In the genomic region with DNA sequence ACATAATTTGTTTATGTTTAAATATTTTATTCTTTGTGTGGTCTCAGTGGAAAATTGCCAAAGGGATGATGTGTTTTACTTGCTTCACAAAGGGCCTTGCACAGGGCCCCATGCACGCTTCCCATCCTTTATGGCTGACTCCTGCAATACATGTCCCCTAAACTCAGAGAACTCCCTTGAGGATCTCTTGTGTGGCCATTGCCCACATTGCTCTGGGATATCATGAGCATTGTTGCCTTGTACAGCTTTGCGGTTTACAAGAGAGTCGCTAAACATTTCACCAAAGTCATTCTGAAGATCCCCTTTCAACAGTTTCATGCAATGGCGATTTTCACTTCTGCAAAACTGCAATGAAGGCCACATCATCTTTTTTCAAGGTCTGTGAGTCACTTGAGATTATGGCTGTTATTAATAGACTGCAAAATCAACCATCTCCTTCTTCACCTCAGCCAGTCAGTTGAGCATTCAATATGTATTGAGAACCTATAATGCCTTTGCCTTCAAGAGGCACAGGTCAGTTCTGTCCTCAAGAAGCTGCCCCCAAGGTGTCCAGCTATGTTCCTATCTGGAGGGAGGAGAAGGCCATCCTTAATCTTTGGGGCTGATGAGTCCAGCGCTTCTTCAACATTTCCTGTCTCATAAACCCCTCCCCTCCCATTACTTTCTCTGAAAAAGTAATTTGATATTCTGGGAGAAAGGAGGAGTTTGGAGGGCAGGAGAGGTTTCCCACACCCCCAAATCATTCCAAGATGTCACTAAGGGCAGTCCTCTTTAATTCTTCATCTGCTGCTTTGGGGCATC, we compare ENCODE assay signal across 1 cellular context.
A peak's percentile ranks its signal among the peaks of the same experiment; 100 is the strongest.
TF ChIP-seq lines count a peak whose summit lies in the region.

No MANE protein-coding gene starts in this region.

TF ChIP-seq in K562, 482 proteins besides CTCF, POLR2A, EP300 and RAD21 (continued from another document and continues in another):
- TF ChIP-seq THAP7 (CRISPR knock-in tag; IDR thresholded peaks at IDR 0.05) (no peak), RBM15 (IDR thresholded peaks at IDR 0.05; ENCODE audit: insufficient read depth, low read length) (no peak), FOXK2 (conservative IDR thresholded peaks at IDR 0.05 in 1 of 2, IDR thresholded peaks at IDR 0.05 in 1 of 2; ENCODE audit: low read depth in 2 of 2) (no peak), NR1H2 (CRISPR knock-in tag; IDR thresholded peaks at IDR 0.05) (no peak), NFE2 (IDR thresholded peaks at IDR 0.05; ENCODE audit: low read depth) (peak; percentile 67), NR2F6 (CRISPR knock-in tag; IDR thresholded peaks at IDR 0.05) (no peak), GTF2F1 (IDR thresholded peaks at IDR 0.05; ENCODE audit: low read depth, low read length) (no peak), HNRNPLL (IDR thresholded peaks at IDR 0.05; ENCODE audit: low read depth, low read length, poor library complexity, severe bottlenecking) (no peak), TEAD4 (IDR thresholded peaks at IDR 0.05; ENCODE audit: low read length) (peak; percentile 34; the same call in 1 of the 2 replicates), TEAD4 (CRISPR knock-in tag; IDR thresholded peaks at IDR 0.05; ENCODE audit: borderline replicate concordance) (no peak), ZNF140 (CRISPR knock-in tag; IDR thresholded peaks at IDR 0.05) (no peak), MTA1 (IDR thresholded peaks at IDR 0.05; ENCODE audit: borderline replicate concordance) (no peak), C11orf30 (IDR thresholded peaks at IDR 0.05; ENCODE audit: low read depth) (no peak), TEAD2 (tag; IDR thresholded peaks at IDR 0.05) (no peak), BRF1 (IDR thresholded peaks at IDR 0.05; ENCODE audit: borderline replicate concordance, extremely low read depth, insufficient read length) (no peak), TAF7 (tag; IDR thresholded peaks at IDR 0.05) (peak; percentile 26; the same call in 1 of the 2 replicates), GATAD2A (IDR thresholded peaks at IDR 0.05) (no peak), NR4A1 (CRISPR knock-in tag; IDR thresholded peaks at IDR 0.05) (no peak), NR4A1 (tag; IDR thresholded peaks at IDR 0.05) (no peak), ARNT (IDR thresholded peaks at IDR 0.05) (no peak), MEF2D (tag; conservative IDR thresholded peaks at IDR 0.05; ENCODE audit: low read depth) (peak; percentile 78), IFI16 (CRISPR knock-in tag; IDR thresholded peaks at IDR 0.05) (no peak), UBTF (IDR thresholded peaks at IDR 0.05; ENCODE audit: borderline replicate concordance in 1 of 2, low read depth in 2 of 2, low read length in 2 of 2) (no peak), PHF20 (IDR thresholded peaks at IDR 0.05; ENCODE audit: partially characterized antibody) (no peak), SRSF7 (optimal IDR thresholded peaks at IDR 0.05; ENCODE audit: low read depth, low read length) (no peak), ZKSCAN1 (IDR thresholded peaks at IDR 0.05; ENCODE audit: low read depth, low read length) (no peak), RFX5 (IDR thresholded peaks at IDR 0.05; ENCODE audit: low read depth, low read length) (no peak), MCM2 (IDR thresholded peaks at IDR 0.05; ENCODE audit: low read depth) (no peak), GTF2A2 (tag; IDR thresholded peaks at IDR 0.05) (no peak), HLTF (IDR thresholded peaks at IDR 0.05) (no peak), U2AF2 (optimal IDR thresholded peaks at IDR 0.05; ENCODE audit: low read depth, low read length) (no peak), SMARCE1 (IDR thresholded peaks at IDR 0.05) (peak; percentile 58), NFIC (IDR thresholded peaks at IDR 0.05) (no peak), ZNF239 (CRISPR knock-in tag; IDR thresholded peaks at IDR 0.05) (no peak), ETV1 (tag; conservative IDR thresholded peaks at IDR 0.05; ENCODE audit: low read depth) (no peak), ZBTB40 (IDR thresholded peaks at IDR 0.05) (no peak), ZBTB40 (CRISPR knock-in tag; IDR thresholded peaks at IDR 0.05) (no peak), NEUROD1 (IDR thresholded peaks at IDR 0.05; ENCODE audit: borderline replicate concordance, low read depth, low read length, partially characterized antibody) (no peak), ELF1 (tag; IDR thresholded peaks at IDR 0.05) (no peak), XRCC3 (IDR thresholded peaks at IDR 0.05) (no peak), MBD2 (IDR thresholded peaks at IDR 0.05; ENCODE audit: borderline replicate concordance, low read depth) (no peak), GABPB1 (CRISPR knock-in tag; IDR thresholded peaks at IDR 0.05) (peak; percentile 30; the same call in 1 of the 2 replicates), SRSF1 (IDR thresholded peaks at IDR 0.05; ENCODE audit: low read depth, low read length) (no peak), GATAD2B (IDR thresholded peaks at IDR 0.05; ENCODE audit: borderline replicate concordance) (no peak), HEY1 (CRISPR knock-in tag; IDR thresholded peaks at IDR 0.05; ENCODE audit: borderline replicate concordance) (no peak), MYNN (IDR thresholded peaks at IDR 0.05) (no peak), MYNN (CRISPR knock-in tag; IDR thresholded peaks at IDR 0.05) (no peak)
- TF ChIP-seq, protein P1, sequence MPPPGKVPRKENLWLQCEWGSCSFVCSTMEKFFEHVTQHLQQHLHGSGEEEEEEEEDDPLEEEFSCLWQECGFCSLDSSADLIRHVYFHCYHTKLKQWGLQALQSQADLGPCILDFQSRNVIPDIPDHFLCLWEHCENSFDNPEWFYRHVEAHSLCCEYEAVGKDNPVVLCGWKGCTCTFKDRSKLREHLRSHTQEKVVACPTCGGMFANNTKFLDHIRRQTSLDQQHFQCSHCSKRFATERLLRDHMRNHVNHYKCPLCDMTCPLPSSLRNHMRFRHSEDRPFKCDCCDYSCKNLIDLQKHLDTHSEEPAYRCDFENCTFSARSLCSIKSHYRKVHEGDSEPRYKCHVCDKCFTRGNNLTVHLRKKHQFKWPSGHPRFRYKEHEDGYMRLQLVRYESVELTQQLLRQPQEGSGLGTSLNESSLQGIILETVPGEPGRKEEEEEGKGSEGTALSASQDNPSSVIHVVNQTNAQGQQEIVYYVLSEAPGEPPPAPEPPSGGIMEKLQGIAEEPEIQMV (tag; conservative IDR thresholded peaks at IDR 0.05; ENCODE audit: low read depth): 0 out of 2 replicates have a peak, but pooled peaks have one; percentile 2
- TF ChIP-seq, protein P2, sequence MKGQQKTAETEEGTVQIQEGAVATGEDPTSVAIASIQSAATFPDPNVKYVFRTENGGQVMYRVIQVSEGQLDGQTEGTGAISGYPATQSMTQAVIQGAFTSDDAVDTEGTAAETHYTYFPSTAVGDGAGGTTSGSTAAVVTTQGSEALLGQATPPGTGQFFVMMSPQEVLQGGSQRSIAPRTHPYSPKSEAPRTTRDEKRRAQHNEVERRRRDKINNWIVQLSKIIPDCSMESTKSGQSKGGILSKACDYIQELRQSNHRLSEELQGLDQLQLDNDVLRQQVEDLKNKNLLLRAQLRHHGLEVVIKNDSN (CRISPR knock-in tag; IDR thresholded peaks at IDR 0.05): no peak
- TF ChIP-seq, protein P3, sequence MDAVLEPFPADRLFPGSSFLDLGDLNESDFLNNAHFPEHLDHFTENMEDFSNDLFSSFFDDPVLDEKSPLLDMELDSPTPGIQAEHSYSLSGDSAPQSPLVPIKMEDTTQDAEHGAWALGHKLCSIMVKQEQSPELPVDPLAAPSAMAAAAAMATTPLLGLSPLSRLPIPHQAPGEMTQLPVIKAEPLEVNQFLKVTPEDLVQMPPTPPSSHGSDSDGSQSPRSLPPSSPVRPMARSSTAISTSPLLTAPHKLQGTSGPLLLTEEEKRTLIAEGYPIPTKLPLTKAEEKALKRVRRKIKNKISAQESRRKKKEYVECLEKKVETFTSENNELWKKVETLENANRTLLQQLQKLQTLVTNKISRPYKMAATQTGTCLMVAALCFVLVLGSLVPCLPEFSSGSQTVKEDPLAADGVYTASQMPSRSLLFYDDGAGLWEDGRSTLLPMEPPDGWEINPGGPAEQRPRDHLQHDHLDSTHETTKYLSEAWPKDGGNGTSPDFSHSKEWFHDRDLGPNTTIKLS (IDR thresholded peaks at IDR 0.05; ENCODE audit: borderline replicate concordance, low read depth): 0 out of 2 replicates have a peak, but pooled peaks have one; percentile 28
- TF ChIP-seq, protein P4, sequence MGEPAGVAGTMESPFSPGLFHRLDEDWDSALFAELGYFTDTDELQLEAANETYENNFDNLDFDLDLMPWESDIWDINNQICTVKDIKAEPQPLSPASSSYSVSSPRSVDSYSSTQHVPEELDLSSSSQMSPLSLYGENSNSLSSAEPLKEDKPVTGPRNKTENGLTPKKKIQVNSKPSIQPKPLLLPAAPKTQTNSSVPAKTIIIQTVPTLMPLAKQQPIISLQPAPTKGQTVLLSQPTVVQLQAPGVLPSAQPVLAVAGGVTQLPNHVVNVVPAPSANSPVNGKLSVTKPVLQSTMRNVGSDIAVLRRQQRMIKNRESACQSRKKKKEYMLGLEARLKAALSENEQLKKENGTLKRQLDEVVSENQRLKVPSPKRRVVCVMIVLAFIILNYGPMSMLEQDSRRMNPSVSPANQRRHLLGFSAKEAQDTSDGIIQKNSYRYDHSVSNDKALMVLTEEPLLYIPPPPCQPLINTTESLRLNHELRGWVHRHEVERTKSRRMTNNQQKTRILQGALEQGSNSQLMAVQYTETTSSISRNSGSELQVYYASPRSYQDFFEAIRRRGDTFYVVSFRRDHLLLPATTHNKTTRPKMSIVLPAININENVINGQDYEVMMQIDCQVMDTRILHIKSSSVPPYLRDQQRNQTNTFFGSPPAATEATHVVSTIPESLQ (CRISPR knock-in tag; IDR thresholded peaks at IDR 0.05): no peak
